1 cellular context compared by ENCODE assay signal in the genomic region with DNA sequence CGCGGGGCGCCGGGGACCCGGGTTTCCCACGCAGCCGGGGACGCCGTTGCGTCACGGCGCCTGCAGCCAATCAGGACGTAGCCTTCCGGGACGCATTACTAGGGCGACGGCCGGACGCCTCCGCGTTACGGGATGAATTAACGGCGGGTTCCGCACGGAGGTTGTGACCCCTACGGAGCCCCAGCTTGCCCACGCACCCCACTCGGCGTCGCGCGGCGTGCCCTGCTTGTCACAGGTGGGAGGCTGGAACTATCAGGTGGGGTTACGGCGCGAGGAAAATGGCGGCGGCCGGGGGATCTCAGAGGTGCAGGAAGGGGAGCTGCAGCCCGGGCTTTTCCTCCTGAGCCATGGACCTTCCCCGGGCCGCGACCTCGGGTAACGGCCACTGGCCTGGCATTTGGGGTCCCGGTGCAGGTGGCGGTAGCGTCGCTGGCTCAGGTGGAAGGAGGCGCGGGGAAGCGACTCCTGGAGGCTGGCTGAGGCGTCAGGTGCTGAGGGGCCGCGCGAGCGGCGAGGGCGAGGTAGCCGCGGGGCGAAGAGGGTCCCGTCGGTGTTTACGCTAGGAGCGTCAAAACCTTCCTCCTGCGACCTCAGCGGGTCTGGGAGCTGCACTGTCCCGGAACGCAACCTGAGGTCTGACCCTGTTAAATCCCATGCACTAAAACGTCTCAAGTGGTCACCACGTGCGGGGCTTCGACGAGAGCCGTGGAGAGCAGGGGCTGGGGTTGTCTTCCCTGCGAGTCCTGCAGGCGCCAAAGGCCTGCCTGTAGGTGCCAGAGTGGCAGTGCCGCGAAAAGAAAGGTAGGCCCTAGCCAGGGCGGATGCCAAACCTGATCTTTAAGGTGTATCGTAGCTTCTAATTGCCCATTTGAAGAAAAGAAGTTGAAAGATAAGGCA.
TF ChIP-seq lines count a peak whose summit lies in the region.

A gene (plus strand): TSS at position 98 of the 897 bp plus-strand sequence. CDS start 78,345 bp downstream, outside the sequence.

TF ChIP-seq in K562, 482 proteins besides CTCF, POLR2A, EP300 and RAD21 (continued from another document and continues in another):
- TF ChIP-seq, protein P1, sequence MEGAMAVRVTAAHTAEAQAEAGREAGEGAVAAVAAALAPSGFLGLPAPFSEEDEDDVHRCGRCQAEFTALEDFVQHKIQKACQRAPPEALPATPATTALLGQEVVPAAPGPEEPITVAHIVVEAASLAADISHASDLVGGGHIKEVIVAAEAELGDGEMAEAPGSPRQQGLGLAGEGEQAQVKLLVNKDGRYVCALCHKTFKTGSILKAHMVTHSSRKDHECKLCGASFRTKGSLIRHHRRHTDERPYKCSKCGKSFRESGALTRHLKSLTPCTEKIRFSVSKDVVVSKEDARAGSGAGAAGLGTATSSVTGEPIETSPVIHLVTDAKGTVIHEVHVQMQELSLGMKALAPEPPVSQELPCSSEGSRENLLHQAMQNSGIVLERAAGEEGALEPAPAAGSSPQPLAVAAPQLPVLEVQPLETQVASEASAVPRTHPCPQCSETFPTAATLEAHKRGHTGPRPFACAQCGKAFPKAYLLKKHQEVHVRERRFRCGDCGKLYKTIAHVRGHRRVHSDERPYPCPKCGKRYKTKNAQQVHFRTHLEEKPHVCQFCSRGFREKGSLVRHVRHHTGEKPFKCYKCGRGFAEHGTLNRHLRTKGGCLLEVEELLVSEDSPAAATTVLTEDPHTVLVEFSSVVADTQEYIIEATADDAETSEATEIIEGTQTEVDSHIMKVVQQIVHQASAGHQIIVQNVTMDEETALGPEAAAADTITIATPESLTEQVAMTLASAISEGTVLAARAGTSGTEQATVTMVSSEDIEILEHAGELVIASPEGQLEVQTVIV (CRISPR knock-in tag; IDR thresholded peaks at IDR 0.05; ENCODE audit: borderline replicate concordance): no peak
- TF ChIP-seq, protein P2, sequence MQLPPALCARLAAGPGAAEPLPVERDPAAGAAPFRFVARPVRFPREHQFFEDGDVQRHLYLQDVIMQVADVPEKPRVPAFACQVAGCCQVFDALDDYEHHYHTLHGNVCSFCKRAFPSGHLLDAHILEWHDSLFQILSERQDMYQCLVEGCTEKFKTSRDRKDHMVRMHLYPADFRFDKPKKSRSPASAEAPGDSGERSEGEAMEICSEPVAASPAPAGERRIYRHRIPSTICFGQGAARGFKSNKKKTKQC (CRISPR knock-in tag; IDR thresholded peaks at IDR 0.05): peak; percentile 80; the same call in 1 of the 2 replicates
- TF ChIP-seq FOXJ2 (tag; IDR thresholded peaks at IDR 0.05): no peak
- no peak for TF ChIP-seq SMARCA4 (IDR thresholded peaks at IDR 0.05)
- no peak for TF ChIP-seq RUNX1 (IDR thresholded peaks at IDR 0.05; ENCODE audit: low read depth)
- TF ChIP-seq ZNF146 (CRISPR knock-in tag; IDR thresholded peaks at IDR 0.05; ENCODE audit: unreplicated experiment): no peak
- TF ChIP-seq PPARD (CRISPR knock-in tag; IDR thresholded peaks at IDR 0.05): no peak
- peak; percentile 88 for TF ChIP-seq SAFB (IDR thresholded peaks at IDR 0.05; ENCODE audit: borderline replicate concordance, low read depth, low read length)
- no peak for TF ChIP-seq NCOR1 (IDR thresholded peaks at IDR 0.05)
- TF ChIP-seq ZNF217 (CRISPR knock-in tag; IDR thresholded peaks at IDR 0.05): 0 out of 2 replicates have a peak, but pooled peaks have one; percentile 54
- peak; percentile 87 for TF ChIP-seq PHF20 (IDR thresholded peaks at IDR 0.05; ENCODE audit: partially characterized antibody)
- peak; percentile 78; the same call in 1 of the 2 replicates for TF ChIP-seq TGIF2 (CRISPR knock-in tag; IDR thresholded peaks at IDR 0.05)
- TF ChIP-seq POU5F1 (IDR thresholded peaks at IDR 0.05; ENCODE audit: borderline replicate concordance, low read depth, low read length, partially characterized antibody): no peak
- TF ChIP-seq, protein P3, sequence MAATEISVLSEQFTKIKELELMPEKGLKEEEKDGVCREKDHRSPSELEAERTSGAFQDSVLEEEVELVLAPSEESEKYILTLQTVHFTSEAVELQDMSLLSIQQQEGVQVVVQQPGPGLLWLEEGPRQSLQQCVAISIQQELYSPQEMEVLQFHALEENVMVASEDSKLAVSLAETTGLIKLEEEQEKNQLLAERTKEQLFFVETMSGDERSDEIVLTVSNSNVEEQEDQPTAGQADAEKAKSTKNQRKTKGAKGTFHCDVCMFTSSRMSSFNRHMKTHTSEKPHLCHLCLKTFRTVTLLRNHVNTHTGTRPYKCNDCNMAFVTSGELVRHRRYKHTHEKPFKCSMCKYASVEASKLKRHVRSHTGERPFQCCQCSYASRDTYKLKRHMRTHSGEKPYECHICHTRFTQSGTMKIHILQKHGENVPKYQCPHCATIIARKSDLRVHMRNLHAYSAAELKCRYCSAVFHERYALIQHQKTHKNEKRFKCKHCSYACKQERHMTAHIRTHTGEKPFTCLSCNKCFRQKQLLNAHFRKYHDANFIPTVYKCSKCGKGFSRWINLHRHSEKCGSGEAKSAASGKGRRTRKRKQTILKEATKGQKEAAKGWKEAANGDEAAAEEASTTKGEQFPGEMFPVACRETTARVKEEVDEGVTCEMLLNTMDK (IDR thresholded peaks at IDR 0.05; ENCODE audit: borderline replicate concordance, insufficient read depth, low read depth, low read length, poor library complexity, severe bottlenecking): peak; percentile 66
- no peak for TF ChIP-seq SAFB2 (IDR thresholded peaks at IDR 0.05; ENCODE audit: borderline replicate concordance, low read depth, low read length, severe bottlenecking)
- peak; percentile 94 for TF ChIP-seq KAT7 (CRISPR knock-in tag; IDR thresholded peaks at IDR 0.05; ENCODE audit: borderline replicate concordance)
- TF ChIP-seq ZNF431 (CRISPR knock-in tag; IDR thresholded peaks at IDR 0.05): peak; percentile 89
- TF ChIP-seq BDP1 (IDR thresholded peaks at IDR 0.05; ENCODE audit: insufficient read depth, insufficient read length): no peak
- TF ChIP-seq ZNF764 (CRISPR knock-in tag; IDR thresholded peaks at IDR 0.05; ENCODE audit: low read depth): no peak
- TF ChIP-seq FOS (IDR thresholded peaks at IDR 0.05; ENCODE audit: extremely low read depth, insufficient read length): peak; percentile 42
- TF ChIP-seq CHD1 (IDR thresholded peaks at IDR 0.05; ENCODE audit: low read length): no peak
- no peak for TF ChIP-seq HDGF (IDR thresholded peaks at IDR 0.05)
- TF ChIP-seq, protein P4, sequence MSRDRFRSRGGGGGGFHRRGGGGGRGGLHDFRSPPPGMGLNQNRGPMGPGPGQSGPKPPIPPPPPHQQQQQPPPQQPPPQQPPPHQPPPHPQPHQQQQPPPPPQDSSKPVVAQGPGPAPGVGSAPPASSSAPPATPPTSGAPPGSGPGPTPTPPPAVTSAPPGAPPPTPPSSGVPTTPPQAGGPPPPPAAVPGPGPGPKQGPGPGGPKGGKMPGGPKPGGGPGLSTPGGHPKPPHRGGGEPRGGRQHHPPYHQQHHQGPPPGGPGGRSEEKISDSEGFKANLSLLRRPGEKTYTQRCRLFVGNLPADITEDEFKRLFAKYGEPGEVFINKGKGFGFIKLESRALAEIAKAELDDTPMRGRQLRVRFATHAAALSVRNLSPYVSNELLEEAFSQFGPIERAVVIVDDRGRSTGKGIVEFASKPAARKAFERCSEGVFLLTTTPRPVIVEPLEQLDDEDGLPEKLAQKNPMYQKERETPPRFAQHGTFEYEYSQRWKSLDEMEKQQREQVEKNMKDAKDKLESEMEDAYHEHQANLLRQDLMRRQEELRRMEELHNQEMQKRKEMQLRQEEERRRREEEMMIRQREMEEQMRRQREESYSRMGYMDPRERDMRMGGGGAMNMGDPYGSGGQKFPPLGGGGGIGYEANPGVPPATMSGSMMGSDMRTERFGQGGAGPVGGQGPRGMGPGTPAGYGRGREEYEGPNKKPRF (IDR thresholded peaks at IDR 0.05; ENCODE audit: low read depth, low read length): no peak
- TF ChIP-seq PML (IDR thresholded peaks at IDR 0.05; ENCODE audit: low read length): peak; percentile 57
- peak; percentile 91 for TF ChIP-seq C11orf30 (IDR thresholded peaks at IDR 0.05; ENCODE audit: low read depth)
- no peak for TF ChIP-seq GTF2F1 (IDR thresholded peaks at IDR 0.05; ENCODE audit: low read depth, low read length)
- TF ChIP-seq DNMT1 (IDR thresholded peaks at IDR 0.05): no peak
- no peak for TF ChIP-seq TCF7 (IDR thresholded peaks at IDR 0.05; ENCODE audit: borderline replicate concordance)
- TF ChIP-seq ZNF184 (CRISPR knock-in tag; IDR thresholded peaks at IDR 0.05): no peak
- TF ChIP-seq U2AF1 (optimal IDR thresholded peaks at IDR 0.05; ENCODE audit: low read depth, low read length): no peak
- TF ChIP-seq, protein P5, sequence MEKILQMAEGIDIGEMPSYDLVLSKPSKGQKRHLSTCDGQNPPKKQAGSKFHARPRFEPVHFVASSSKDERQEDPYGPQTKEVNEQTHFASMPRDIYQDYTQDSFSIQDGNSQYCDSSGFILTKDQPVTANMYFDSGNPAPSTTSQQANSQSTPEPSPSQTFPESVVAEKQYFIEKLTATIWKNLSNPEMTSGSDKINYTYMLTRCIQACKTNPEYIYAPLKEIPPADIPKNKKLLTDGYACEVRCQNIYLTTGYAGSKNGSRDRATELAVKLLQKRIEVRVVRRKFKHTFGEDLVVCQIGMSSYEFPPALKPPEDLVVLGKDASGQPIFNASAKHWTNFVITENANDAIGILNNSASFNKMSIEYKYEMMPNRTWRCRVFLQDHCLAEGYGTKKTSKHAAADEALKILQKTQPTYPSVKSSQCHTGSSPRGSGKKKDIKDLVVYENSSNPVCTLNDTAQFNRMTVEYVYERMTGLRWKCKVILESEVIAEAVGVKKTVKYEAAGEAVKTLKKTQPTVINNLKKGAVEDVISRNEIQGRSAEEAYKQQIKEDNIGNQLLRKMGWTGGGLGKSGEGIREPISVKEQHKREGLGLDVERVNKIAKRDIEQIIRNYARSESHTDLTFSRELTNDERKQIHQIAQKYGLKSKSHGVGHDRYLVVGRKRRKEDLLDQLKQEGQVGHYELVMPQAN (IDR thresholded peaks at IDR 0.05; ENCODE audit: borderline replicate concordance): peak; percentile 73; the same call in 1 of the 2 replicates
- TF ChIP-seq, protein P6, sequence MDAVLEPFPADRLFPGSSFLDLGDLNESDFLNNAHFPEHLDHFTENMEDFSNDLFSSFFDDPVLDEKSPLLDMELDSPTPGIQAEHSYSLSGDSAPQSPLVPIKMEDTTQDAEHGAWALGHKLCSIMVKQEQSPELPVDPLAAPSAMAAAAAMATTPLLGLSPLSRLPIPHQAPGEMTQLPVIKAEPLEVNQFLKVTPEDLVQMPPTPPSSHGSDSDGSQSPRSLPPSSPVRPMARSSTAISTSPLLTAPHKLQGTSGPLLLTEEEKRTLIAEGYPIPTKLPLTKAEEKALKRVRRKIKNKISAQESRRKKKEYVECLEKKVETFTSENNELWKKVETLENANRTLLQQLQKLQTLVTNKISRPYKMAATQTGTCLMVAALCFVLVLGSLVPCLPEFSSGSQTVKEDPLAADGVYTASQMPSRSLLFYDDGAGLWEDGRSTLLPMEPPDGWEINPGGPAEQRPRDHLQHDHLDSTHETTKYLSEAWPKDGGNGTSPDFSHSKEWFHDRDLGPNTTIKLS (IDR thresholded peaks at IDR 0.05; ENCODE audit: borderline replicate concordance, low read depth): peak; percentile 74; the same call in 1 of the 2 replicates
- no peak for TF ChIP-seq HSF4 (CRISPR knock-in tag; IDR thresholded peaks at IDR 0.05; ENCODE audit: borderline replicate concordance)
- TF ChIP-seq ZNF561 (CRISPR knock-in tag; conservative IDR thresholded peaks at IDR 0.05): no peak
- TF ChIP-seq KLF10 (CRISPR knock-in tag; IDR thresholded peaks at IDR 0.05): no peak
- TF ChIP-seq, protein P7, sequence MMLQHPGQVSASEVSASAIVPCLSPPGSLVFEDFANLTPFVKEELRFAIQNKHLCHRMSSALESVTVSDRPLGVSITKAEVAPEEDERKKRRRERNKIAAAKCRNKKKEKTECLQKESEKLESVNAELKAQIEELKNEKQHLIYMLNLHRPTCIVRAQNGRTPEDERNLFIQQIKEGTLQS (IDR thresholded peaks at IDR 0.05): peak; percentile 81
- TF ChIP-seq, protein P7 (CRISPR knock-in tag; conservative IDR thresholded peaks at IDR 0.05): peak; percentile 69; the same call in 1 of the 2 replicates
- peak; percentile 72 for TF ChIP-seq ATF7 (IDR thresholded peaks at IDR 0.05)
- peak; percentile 45; the same call in 1 of the 2 replicates for TF ChIP-seq ZNF589 (CRISPR knock-in tag; IDR thresholded peaks at IDR 0.05; ENCODE audit: low read depth)
- TF ChIP-seq SLC30A9 (CRISPR knock-in tag; IDR thresholded peaks at IDR 0.05): no peak
- peak; percentile 99 for TF ChIP-seq L3MBTL2 (IDR thresholded peaks at IDR 0.05)
- no peak for TF ChIP-seq CHCHD3 (CRISPR knock-in tag; IDR thresholded peaks at IDR 0.05)
- no peak for TF ChIP-seq U2AF2 (optimal IDR thresholded peaks at IDR 0.05; ENCODE audit: low read depth, low read length)
- TF ChIP-seq HEY1 (CRISPR knock-in tag; IDR thresholded peaks at IDR 0.05; ENCODE audit: borderline replicate concordance): no peak
- TF ChIP-seq, protein P8, sequence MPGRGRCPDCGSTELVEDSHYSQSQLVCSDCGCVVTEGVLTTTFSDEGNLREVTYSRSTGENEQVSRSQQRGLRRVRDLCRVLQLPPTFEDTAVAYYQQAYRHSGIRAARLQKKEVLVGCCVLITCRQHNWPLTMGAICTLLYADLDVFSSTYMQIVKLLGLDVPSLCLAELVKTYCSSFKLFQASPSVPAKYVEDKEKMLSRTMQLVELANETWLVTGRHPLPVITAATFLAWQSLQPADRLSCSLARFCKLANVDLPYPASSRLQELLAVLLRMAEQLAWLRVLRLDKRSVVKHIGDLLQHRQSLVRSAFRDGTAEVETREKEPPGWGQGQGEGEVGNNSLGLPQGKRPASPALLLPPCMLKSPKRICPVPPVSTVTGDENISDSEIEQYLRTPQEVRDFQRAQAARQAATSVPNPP (IDR thresholded peaks at IDR 0.05; ENCODE audit: borderline replicate concordance, insufficient read depth, insufficient read length): no peak
- TF ChIP-seq ZC3H11A (IDR thresholded peaks at IDR 0.05; ENCODE audit: low read depth, low read length): no peak
- peak; percentile 68 for TF ChIP-seq NR2C2 (CRISPR knock-in tag; IDR thresholded peaks at IDR 0.05)
- peak; percentile 92 for TF ChIP-seq NR2C2 (tag; IDR thresholded peaks at IDR 0.05)
- TF ChIP-seq, protein P9, sequence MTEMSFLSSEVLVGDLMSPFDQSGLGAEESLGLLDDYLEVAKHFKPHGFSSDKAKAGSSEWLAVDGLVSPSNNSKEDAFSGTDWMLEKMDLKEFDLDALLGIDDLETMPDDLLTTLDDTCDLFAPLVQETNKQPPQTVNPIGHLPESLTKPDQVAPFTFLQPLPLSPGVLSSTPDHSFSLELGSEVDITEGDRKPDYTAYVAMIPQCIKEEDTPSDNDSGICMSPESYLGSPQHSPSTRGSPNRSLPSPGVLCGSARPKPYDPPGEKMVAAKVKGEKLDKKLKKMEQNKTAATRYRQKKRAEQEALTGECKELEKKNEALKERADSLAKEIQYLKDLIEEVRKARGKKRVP (CRISPR knock-in tag; IDR thresholded peaks at IDR 0.05): 0 out of 2 replicates have a peak, but pooled peaks have one; percentile 13
- no peak for TF ChIP-seq HNRNPK (IDR thresholded peaks at IDR 0.05; ENCODE audit: low read depth, low read length, poor library complexity, severe bottlenecking)
- TF ChIP-seq ZKSCAN8 (CRISPR knock-in tag; IDR thresholded peaks at IDR 0.05): no peak
- peak; percentile 97 for TF ChIP-seq MTA1 (IDR thresholded peaks at IDR 0.05; ENCODE audit: borderline replicate concordance)
- no peak for TF ChIP-seq HNRNPH1 (optimal IDR thresholded peaks at IDR 0.05; ENCODE audit: low read depth, low read length)
- no peak for TF ChIP-seq RFX5 (IDR thresholded peaks at IDR 0.05; ENCODE audit: low read depth, low read length)
- no peak for TF ChIP-seq ZNF239 (CRISPR knock-in tag; IDR thresholded peaks at IDR 0.05)
- no peak for TF ChIP-seq ZNF408 (CRISPR knock-in tag; IDR thresholded peaks at IDR 0.05; ENCODE audit: low read depth)
